ENCODE assay signal across 35 cellular contexts in the genomic region with DNA sequence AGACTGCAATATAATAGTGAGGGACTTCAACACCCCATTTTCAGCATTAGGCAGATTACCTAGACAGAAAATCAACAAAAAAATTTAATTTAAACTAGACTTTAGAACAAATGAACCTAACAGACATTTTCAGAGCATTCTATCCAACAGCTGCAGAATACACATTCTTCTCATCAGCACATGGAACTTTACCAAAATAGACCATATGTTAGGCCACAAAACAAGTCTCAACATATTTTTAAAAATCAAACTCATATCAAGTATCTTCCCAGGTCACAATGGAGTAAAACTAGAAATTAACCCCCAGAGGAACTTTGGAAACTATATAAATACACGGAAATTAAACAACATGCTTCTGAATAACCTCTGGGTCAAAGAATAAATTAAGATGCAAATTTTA.
"Had no signal": no experiment of that assay in that cellular context is flagged by ENCODE, and none has a peak within 500 bp of the region (broad histone marks: within the 10 kb centered on the region; RNA-seq: fewer than 3 reads in every experiment).

No MANE protein-coding gene starts in this region.

- ATAC-seq: body of pancreas; gastrocnemius medialis; naive thymus-derived CD8-positive, alpha-beta T cell; pancreas; sciatic nerve; stimulated activated memory B cell treated with anti-CD40 and anti-IgM and Interleukin-4, amounts not matched to agents 10 μg/mL and 1 μg/mL and 100 μg/mL, for 72 hours; stimulated activated naive CD8-positive, alpha-beta T cell treated with anti-CD3 and anti-CD28 coated beads, Interleukin-15, amount 100 ng/mL, for 72 hours had no signal

- H3K4me3 ChIP-seq: adrenal gland, body of pancreas, coronary artery, dorsolateral prefrontal cortex, gastrocnemius medialis, left ventricle myocardium inferior, pancreas, prostate gland, smooth muscle cell, upper lobe of left lung, vagina had no signal

- DNase-seq: activated CD4-positive, alpha-beta memory T cell treated with anti-CD3 and anti-CD28 coated beads for 36 hours; activated CD4-positive, alpha-beta T cell treated with anti-CD3 and anti-CD28 coated beads, Interleukin-2, amount 10 ng/mL, durations not matched to agents 24 days and 14 days; activated CD4-positive, CD25-positive, alpha-beta regulatory T cell treated with anti-CD3 and anti-CD28 coated beads, Interleukin-2, amount 50 U/mL, for 72 hours; activated CD8-positive, alpha-beta memory T cell treated with anti-CD3 and anti-CD28 coated beads, Interleukin-2, amount 50 U/mL, for 4 hours; activated effector memory CD4-positive, alpha-beta T cell treated with anti-CD3 and anti-CD28 coated beads, Interleukin-2, amount 50 U/mL, for 16 hours; activated naive CD4-positive, alpha-beta T cell treated with anti-CD3 and anti-CD28 coated beads for 36 hours; activated naive CD8-positive, alpha-beta T cell treated with anti-CD3 and anti-CD28 coated beads for 36 hours; activated T-cell treated with anti-CD3 and anti-CD28 coated beads, Interleukin-2, amount 50 U/mL, for 1 hour; adrenal gland; aorta; body of pancreas; cerebellar nuclear complex; dorsolateral prefrontal cortex; effector memory CD4-positive, alpha-beta T cell; erythroblast; gastrocnemius medialis; glutamatergic neuron; left ventricle myocardium inferior; naive thymus-derived CD8-positive, alpha-beta T cell; nucleus accumbens; pancreas; retina; stimulated activated CD4-positive, alpha-beta T cell treated with anti-CD3 and anti-CD28 coated beads, Interleukin-1b, Interleukin-23, amount 100 ng/mL, for 48 hours; stimulated activated CD4-positive, alpha-beta T cell treated with anti-CD3 and anti-CD28 coated beads, Interleukin-4, amount 100 ng/mL, for 4 hours; stimulated activated CD8-positive, alpha-beta memory T cell treated with anti-CD3 and anti-CD28 coated beads, Interleukin-4, amount 100 ng/mL, for 48 hours; stimulated activated naive CD8-positive, alpha-beta T cell treated with anti-CD3 and anti-CD28 coated beads, Interleukin-15, amount 100 ng/mL, for 72 hours; substantia nigra; T-helper 2 cell; upper lobe of left lung had no signal

- FAIRE-seq: pancreas had no signal
